Comparison of ENCODE assay signal across 9 cellular contexts in the genomic region with DNA sequence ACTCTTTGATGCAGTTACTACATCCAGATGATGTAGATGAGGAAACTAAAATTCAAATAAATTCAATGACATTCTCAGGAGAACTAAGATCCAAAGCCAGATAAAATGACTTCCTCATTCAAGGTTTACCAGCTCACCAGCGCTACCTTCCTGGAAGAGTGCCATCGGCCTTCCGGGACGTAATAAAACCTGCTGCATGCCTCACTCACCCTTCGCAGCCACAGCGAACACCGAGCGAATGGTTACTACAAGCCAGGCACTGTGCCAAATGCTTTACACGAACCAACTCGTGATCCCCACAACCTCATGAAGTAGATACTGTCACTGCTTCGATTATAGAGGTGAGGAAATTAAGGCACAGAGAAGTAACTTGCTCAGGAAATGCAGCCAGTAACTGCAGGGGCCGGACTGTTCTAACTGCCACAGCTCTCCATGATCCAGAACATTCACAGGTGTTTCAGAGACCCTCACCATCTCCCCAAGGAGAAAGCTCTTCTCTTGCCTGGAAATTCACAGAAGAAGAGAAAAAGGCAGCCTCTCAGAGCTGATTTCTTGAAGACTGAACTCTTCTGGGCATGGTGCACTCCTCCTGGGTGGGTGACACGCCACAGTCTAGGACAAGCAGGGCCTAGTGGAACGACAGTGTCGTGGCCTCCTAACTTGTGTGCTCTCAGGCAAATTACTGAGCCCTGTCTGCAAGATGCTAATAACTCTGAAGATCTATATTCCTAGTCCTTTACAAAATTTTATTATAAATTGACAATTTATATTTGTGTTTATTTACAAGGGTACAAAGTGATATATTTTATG. TPM values are rescaled to one million over a fixed set of nuclear protein-coding genes. Genes with fewer than 3 reads are reported as not detected.
A peak's percentile ranks its signal among the peaks of the same experiment; 100 is the strongest.
DNase-seq lines count a peak whose midpoint lies in the region; ATAC-seq, FAIRE-seq and TF ChIP-seq lines count a peak whose summit lies in the region.
"Had no signal": no experiment of that assay in that cellular context is flagged by ENCODE, and none has a peak within 500 bp of the region (broad histone marks: within the 10 kb centered on the region; RNA-seq: fewer than 3 reads in every experiment).

No MANE protein-coding gene starts in this region.

- POLR2A ChIA-PET in HEK293T (lab: Yijun Ruan, JAX) (no interaction called here), MCF 10A (lab: Yijun Ruan, JAX) (interaction anchor here (0.6 to 1.6 kb wide), 6 partner anchors 8 to 143 kb away, joined by 3 to 5 read pairs (median 3); no protein-coding TSS in a partner anchor), OCI-LY7 (lab: Charles Lee) (interaction anchor here (1.0 kb wide), 1 partner anchor 134 kb away, joined by 5 read pairs; no protein-coding TSS in a partner anchor)

- no peak overlapping the region for H3K4me3 Mint-ChIP-seq in MCF 10A (ENCODE audit: unreplicated experiment)

- H3K4me2 ChIP-seq in OCI-LY7 (ENCODE audit: low read length): no peak overlapping the region

- H3K4me1 Mint-ChIP-seq in MCF 10A (ENCODE audit: insufficient read depth, unreplicated experiment): peaks cover 13% of the 10 kb centered on the region

- H3K79me2 ChIP-seq in OCI-LY7 (ENCODE audit: insufficient read depth, low read depth, low read length): no peaks in the 10 kb centered on the region

- H3K36me3 Mint-ChIP-seq in MCF 10A (ENCODE audit: insufficient read depth, unreplicated experiment): peaks cover 11% of the 10 kb centered on the region

- no TSS peak for BruUV-seq in MCF 10A (replicated peaks; lab: Mats Ljungman, UMichigan)
- BruUV-seq in OCI-LY7 (replicated peaks; lab: Mats Ljungman, UMichigan): no TSS peak

- H3K36me3 ChIP-seq in small intestine (ENCODE audit: control insufficient read depth in 2 of 2, insufficient read depth in 2 of 2, low read length in 2 of 2) (no peaks in the 10 kb centered on the region), OCI-LY7 (ENCODE audit: insufficient read depth, low read length) (no peaks in the 10 kb centered on the region)
- H3K36me3 ChIP-seq: HAP-1 had no signal

- ATAC-seq in HG03571 (IDR thresholded peaks at IDR 0.05; ENCODE audit: unreplicated experiment) (no peak), GM18873 (IDR thresholded peaks at IDR 0.05; ENCODE audit: low FRiP score, unreplicated experiment) (no peak), HG02759 (IDR thresholded peaks at IDR 0.05; ENCODE audit: unreplicated experiment) (no peak)

- FAIRE-seq in small intestine (lab: Jason Lieb, UNC): no peak

- DNase-seq in HEK293T (ENCODE audit: extremely low spot score): peak; percentile 33
- peak; percentile 86 to 95 for DNase-seq in SHP77 (lab: John Stamatoyannopoulos, UW)
- DNase-seq in MCF 10A (ENCODE audit: unreplicated experiment): peak; percentile 94
- DNase-seq in small intestine: peak; percentile 98
- DNase-seq in OCI-LY7 (ENCODE audit: low spot score): no peak

- TF ChIP-seq CTCF in MCF 10A (IDR thresholded peaks at IDR 0.05; ENCODE audit: unreplicated experiment) (no peak), OCI-LY7 (conservative IDR thresholded peaks at IDR 0.05; ENCODE audit: low read length) (no peak)

- H3K27ac ChIP-seq in small intestine (ENCODE audit: low read depth in 1 of 2, low read length in 1 of 2): peak overlapping the region in 1 of 2 donors; percentile 63
- no peak overlapping the region for H3K27ac ChIP-seq in OCI-LY7 (ENCODE audit: low read depth, low read length, poor library complexity, severe bottlenecking)

- WGBS in small intestine, 3 donors: 30 to 42% (median 41%) methylated on average over 15 of the region's 15 CpGs

- no peaks in the 10 kb centered on the region for H3K9me3 ChIP-seq in small intestine (ENCODE audit: control insufficient read depth, low read depth)
- no peaks in the 10 kb centered on the region for H3K9me3 ChIP-seq in OCI-LY7 (ENCODE audit: low read length)
- H3K9me3 ChIP-seq: HAP-1 had no signal

- H3K4me1 ChIP-seq in small intestine (ENCODE audit: control insufficient read depth in 2 of 2, insufficient read depth in 1 of 2, low read depth in 1 of 2, low read length in 1 of 2) (peaks cover 6 to 8% of the 10 kb centered on the region in 2 donors), OCI-LY7 (ENCODE audit: insufficient read depth, low read length, poor library complexity, severe bottlenecking) (peaks cover 12% of the 10 kb centered on the region)

- H3K4me3 ChIP-seq in small intestine (ENCODE audit: low read depth in 1 of 2, low read length in 2 of 2) (no peak overlapping the region), OCI-LY7 (ENCODE audit: low read depth, low read length, poor library complexity, severe bottlenecking) (no peak overlapping the region)
- H3K4me3 ChIP-seq: HAP-1 had no signal

- CTCF ChIA-PET in HEK293T (lab: Yijun Ruan, JAX): interaction anchor here (0.8 kb wide), 1 partner anchor 143 kb away, joined by 3 read pairs; no protein-coding TSS in a partner anchor
- CTCF ChIA-PET in MCF 10A (lab: Yijun Ruan, JAX): interaction anchor here (0.6 to 2.3 kb wide), 3 partner anchors 57 to 143 kb away, joined by 3 to 8 read pairs (median 4); no protein-coding TSS in a partner anchor
- CTCF ChIA-PET in OCI-LY7 (lab: Charles Lee; ENCODE audit: unreplicated experiment): no interaction called here

- H3K9me2 ChIP-seq in OCI-LY7 (ENCODE audit: insufficient read depth, low read length): no peaks in the 10 kb centered on the region

- H3K27me3 Mint-ChIP-seq in MCF 10A (ENCODE audit: insufficient read depth, unreplicated experiment): no peaks in the 10 kb centered on the region

- no peaks in the 10 kb centered on the region for H3K27me3 ChIP-seq in small intestine (ENCODE audit: control insufficient read depth in 2 of 2, insufficient read depth in 2 of 2, low read length in 2 of 2)

- H3K9me3 Mint-ChIP-seq in MCF 10A (ENCODE audit: unreplicated experiment): no peaks in the 10 kb centered on the region

- no peaks in the 10 kb centered on the region for H4K20me1 ChIP-seq in OCI-LY7 (ENCODE audit: insufficient read depth, low read length)

- H3K27ac Mint-ChIP-seq in MCF 10A (ENCODE audit: low read depth, unreplicated experiment): no peak overlapping the region

- intact Hi-C loops in MCF 10A (cut with micrococcal nuclease) (no loop called here), OCI-LY7 (cut with micrococcal nuclease; ENCODE audit: unreplicated experiment) (no loop called here)

- H2AFZ ChIP-seq in OCI-LY7 (ENCODE audit: low read length): no peak overlapping the region

TF ChIP-seq in HEK293T, 16 proteins besides CTCF, POLR2A, EP300 and RAD21:
- TF ChIP-seq SUZ12 (IDR thresholded peaks at IDR 0.05) (no peak), FOXM1 (IDR thresholded peaks at IDR 0.05; ENCODE audit: borderline replicate concordance) (no peak), ZNF384 (IDR thresholded peaks at IDR 0.05) (no peak), CTBP1 (IDR thresholded peaks at IDR 0.05; ENCODE audit: borderline replicate concordance) (no peak), BHLHE40 (IDR thresholded peaks at IDR 0.05; ENCODE audit: borderline replicate concordance) (no peak), FOXA1 (IDR thresholded peaks at IDR 0.05) (no peak), NFRKB (IDR thresholded peaks at IDR 0.05) (no peak), FOXK2 (IDR thresholded peaks at IDR 0.05) (no peak), L3MBTL2 (conservative IDR thresholded peaks at IDR 0.05) (no peak), LEF1 (IDR thresholded peaks at IDR 0.05; ENCODE audit: borderline replicate concordance) (no peak), HDGF (IDR thresholded peaks at IDR 0.05; ENCODE audit: borderline replicate concordance) (no peak), ARNT (IDR thresholded peaks at IDR 0.05) (no peak), ELF4 (IDR thresholded peaks at IDR 0.05) (no peak)
- TF ChIP-seq, protein P1, sequence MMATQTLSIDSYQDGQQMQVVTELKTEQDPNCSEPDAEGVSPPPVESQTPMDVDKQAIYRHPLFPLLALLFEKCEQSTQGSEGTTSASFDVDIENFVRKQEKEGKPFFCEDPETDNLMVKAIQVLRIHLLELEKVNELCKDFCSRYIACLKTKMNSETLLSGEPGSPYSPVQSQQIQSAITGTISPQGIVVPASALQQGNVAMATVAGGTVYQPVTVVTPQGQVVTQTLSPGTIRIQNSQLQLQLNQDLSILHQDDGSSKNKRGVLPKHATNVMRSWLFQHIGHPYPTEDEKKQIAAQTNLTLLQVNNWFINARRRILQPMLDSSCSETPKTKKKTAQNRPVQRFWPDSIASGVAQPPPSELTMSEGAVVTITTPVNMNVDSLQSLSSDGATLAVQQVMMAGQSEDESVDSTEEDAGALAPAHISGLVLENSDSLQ (IDR thresholded peaks at IDR 0.05): no peak
TF ChIP-seq in HEK293T: peak in this region for 0.

RNA-seq across cellular contexts. Expression of gene HIC1, which starts 46.8 kb away (rescaled TPM):
- total RNA-seq in MCF 10A (2022) (0.59 and 1.0 TPM in 2 replicates), OCI-LY7 (2022) (0.32 TPM in 1 of 2 replicates, not detected in the other)
- polyA plus RNA-seq in small intestine: 1 to 10 TPM in 2 of 3 donors, under 1 TPM in 1; 0.89 to 6.9 (median 6.2) TPM
- total RNA-seq in OCI-LY7 (2014; rRNA removed; shearing (Covaris generic)): 0.19 TPM in 1 of 2 replicates, not detected in the other

RNA-seq across cellular contexts. Expression of gene OVCA2, which starts 59.8 kb away (rescaled TPM):
- total RNA-seq in MCF 10A (2022) (28.8 and 33.5 TPM in 2 replicates), OCI-LY7 (2022) (18.2 and 21.9 TPM in 2 replicates)
- polyA plus RNA-seq in small intestine: 10 to 100 TPM; 65.9 to 90.5 (median 80.1) TPM
- 18.8 and 24.0 TPM in 2 replicates for total RNA-seq in OCI-LY7 (2014; rRNA removed; shearing (Covaris generic))
